ENCODE assay signal across 1 cellular context in genomic region chr6:31158863-31159855, GRCh38.
TF ChIP-seq lines count a peak whose summit lies in the region.

No MANE protein-coding gene starts in this region.

TF ChIP-seq in HepG2, 621 proteins besides CTCF, POLR2A, EP300 and RAD21 (continued from another document and continues in another):
- no peak for TF ChIP-seq ZNF609 (CRISPR knock-in tag; IDR thresholded peaks at IDR 0.05; ENCODE audit: borderline replicate concordance)
- no peak for TF ChIP-seq ZFP1 (CRISPR knock-in tag; IDR thresholded peaks at IDR 0.05)
- TF ChIP-seq ZNF30 (CRISPR knock-in tag; IDR thresholded peaks at IDR 0.05): peak; percentile 66; the same call in 1 of the 2 replicates
- no peak for TF ChIP-seq U2AF2 (IDR thresholded peaks at IDR 0.05; ENCODE audit: low read depth, low read length)
- TF ChIP-seq KDM3A (CRISPR knock-in tag; IDR thresholded peaks at IDR 0.05; ENCODE audit: low read depth): no peak
- no peak for TF ChIP-seq ZNF318 (CRISPR knock-in tag; IDR thresholded peaks at IDR 0.05)
- no peak for TF ChIP-seq MLX (CRISPR knock-in tag; IDR thresholded peaks at IDR 0.05)
- no peak for TF ChIP-seq ZNF615 (CRISPR knock-in tag; IDR thresholded peaks at IDR 0.05; ENCODE audit: borderline replicate concordance)
- TF ChIP-seq ARID4A (CRISPR knock-in tag; IDR thresholded peaks at IDR 0.05; ENCODE audit: borderline replicate concordance): no peak; the same call in 1 of the 2 replicates
- no peak for TF ChIP-seq SOX13 (IDR thresholded peaks at IDR 0.05)
- no peak for TF ChIP-seq SOX13 (CRISPR knock-in tag; conservative IDR thresholded peaks at IDR 0.05 in 1 of 2, IDR thresholded peaks at IDR 0.05 in 1 of 2)
- no peak for TF ChIP-seq ISL2 (CRISPR knock-in tag; IDR thresholded peaks at IDR 0.05)
- TF ChIP-seq ZNF143 (CRISPR knock-in tag; IDR thresholded peaks at IDR 0.05): no peak
- no peak for TF ChIP-seq ZBTB34 (CRISPR knock-in tag; IDR thresholded peaks at IDR 0.05)
- TF ChIP-seq BHLHE40 (IDR thresholded peaks at IDR 0.05; ENCODE audit: low read length): no peak
- TF ChIP-seq CENPX (CRISPR knock-in tag; IDR thresholded peaks at IDR 0.05): no peak
- peak; percentile 15 for TF ChIP-seq XRCC5 (optimal IDR thresholded peaks at IDR 0.05; ENCODE audit: low read length)
- 0 out of 2 replicates have a peak, but pooled peaks have one; percentile 39 for TF ChIP-seq ZNF564 (CRISPR knock-in tag; IDR thresholded peaks at IDR 0.05)
- TF ChIP-seq TARDBP (CRISPR knock-in tag; IDR thresholded peaks at IDR 0.05): 0 out of 2 replicates have a peak, but pooled peaks have one; percentile 39
- TF ChIP-seq ZNF639 (CRISPR knock-in tag; conservative IDR thresholded peaks at IDR 0.05): no peak
- TF ChIP-seq ZSCAN5A (CRISPR knock-in tag; IDR thresholded peaks at IDR 0.05; ENCODE audit: borderline replicate concordance): peak; percentile 70; the same call in 1 of the 2 replicates
- no peak for TF ChIP-seq ZBTB49 (CRISPR knock-in tag; IDR thresholded peaks at IDR 0.05; ENCODE audit: borderline replicate concordance)
- TF ChIP-seq ZNF747 (CRISPR knock-in tag; IDR thresholded peaks at IDR 0.05; ENCODE audit: borderline replicate concordance): no peak
- no peak for TF ChIP-seq ZBTB3 (CRISPR knock-in tag; IDR thresholded peaks at IDR 0.05; ENCODE audit: borderline replicate concordance, low read depth)
- TF ChIP-seq CREBL2 (CRISPR knock-in tag; IDR thresholded peaks at IDR 0.05; ENCODE audit: borderline replicate concordance): no peak
- TF ChIP-seq PCBP1 (IDR thresholded peaks at IDR 0.05; ENCODE audit: borderline replicate concordance, low read depth, low read length): no peak
